In the genomic region with DNA sequence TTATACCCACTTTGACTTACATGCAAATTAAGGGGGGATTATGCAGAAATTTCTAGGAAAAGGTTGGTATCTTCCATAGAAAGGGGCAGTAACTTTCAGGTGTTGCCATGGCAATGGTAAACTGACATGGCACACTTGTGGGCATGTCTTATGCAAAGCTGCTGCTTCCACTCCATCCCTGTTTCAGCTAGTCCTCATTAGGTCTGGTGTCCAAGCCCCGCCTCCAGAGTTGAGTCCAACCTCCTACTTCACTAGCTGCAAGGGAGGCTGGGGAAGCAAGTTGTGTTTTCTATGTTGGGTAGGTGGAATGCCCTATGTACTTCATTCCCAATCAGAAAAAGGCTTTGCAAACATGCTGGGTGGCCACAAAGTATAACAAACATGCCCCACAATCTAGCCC, we compare ENCODE assay signal across 21 cellular contexts. TPM values are rescaled to one million over a fixed set of nuclear protein-coding genes. Genes with fewer than 3 reads are reported as not detected.
DNase-seq lines count a peak whose midpoint lies in the region; ATAC-seq, FAIRE-seq and TF ChIP-seq lines count a peak whose summit lies in the region.
"Had no signal": no experiment of that assay in that cellular context is flagged by ENCODE, and none has a peak within 500 bp of the region (broad histone marks: within the 10 kb centered on the region; RNA-seq: fewer than 3 reads in every experiment).

No MANE protein-coding gene starts in this region.

- H3K27ac Mint-ChIP-seq in GM23338 (no peak overlapping the region), endodermal cell (no peak overlapping the region), type B pancreatic cell (peak overlapping the region; percentile 11)
- H3K27ac Mint-ChIP-seq in naive thymus-derived CD4-positive, alpha-beta T cell: no peak overlapping the region
- H3K27ac Mint-ChIP-seq: CD14-positive monocyte; CD8-positive, alpha-beta T cell had no signal

- H3K27me3 Mint-ChIP-seq in GM23338 (ENCODE audit: insufficient read depth, low read depth, poor library complexity) (no peaks in the 10 kb centered on the region), endodermal cell (ENCODE audit: insufficient read depth) (peaks cover 3% of the 10 kb centered on the region), type B pancreatic cell (peaks cover 3% of the 10 kb centered on the region)
- peaks cover 0 to 10% (median 0%) of the 10 kb centered on the region in 5 donors for H3K27me3 Mint-ChIP-seq in naive thymus-derived CD4-positive, alpha-beta T cell

- H3K9me3 ChIP-seq in endodermal cell (ENCODE audit: control insufficient read depth, low read length): no peaks in the 10 kb centered on the region
- H3K9me3 ChIP-seq in naive thymus-derived CD4-positive, alpha-beta T cell (ENCODE audit: control insufficient read depth in 2 of 3, low read length in 3 of 3): no peaks in the 10 kb centered on the region
- H3K9me3 ChIP-seq: HAP-1 had no signal

- TF ChIP-seq CTCF in GM23338 (conservative IDR thresholded peaks at IDR 0.05; ENCODE audit: low read depth in 2 of 2): no peak
- no peak for TF ChIP-seq CTCF in endodermal cell (conservative IDR thresholded peaks at IDR 0.05)
- no peak for TF ChIP-seq CTCF in type B pancreatic cell (conservative IDR thresholded peaks at IDR 0.05)
- no peak for TF ChIP-seq CTCF in D721Med (IDR thresholded peaks at IDR 0.05; ENCODE audit: insufficient read depth, missing control alignments)

- no peak for FAIRE-seq in D721Med (lab: Jason Lieb, UNC)
- FAIRE-seq: GM12878, GM18507, H1, HepG2, HTR-8/SVneo had no signal

- H3K27ac ChIP-seq in GM23338 (ENCODE audit: low read depth): no peak overlapping the region
- H3K27ac ChIP-seq in endodermal cell (ENCODE audit: low read depth, low read length): no peak overlapping the region
- no peak overlapping the region for H3K27ac ChIP-seq in naive thymus-derived CD4-positive, alpha-beta T cell (ENCODE audit: low read depth, low read length)
- H3K27ac ChIP-seq: 22Rv1 had no signal

- H3K36me3 Mint-ChIP-seq in GM23338 (ENCODE audit: low read depth) (no peaks in the 10 kb centered on the region), endodermal cell (ENCODE audit: low read depth) (no peaks in the 10 kb centered on the region), type B pancreatic cell (no peaks in the 10 kb centered on the region)
- peaks cover 0 to 2% (median 0%) of the 10 kb centered on the region in 5 donors for H3K36me3 Mint-ChIP-seq in naive thymus-derived CD4-positive, alpha-beta T cell
- H3K36me3 Mint-ChIP-seq: CD14-positive monocyte; CD8-positive, alpha-beta T cell had no signal

- no peaks in the 10 kb centered on the region for H3K79me2 ChIP-seq in GM23338 (replicated peaks; ENCODE audit: insufficient read depth)

- no peak overlapping the region for H3K4me2 ChIP-seq in GM23338

- no peak overlapping the region for H3K4me3 ChIP-seq in GM23338
- H3K4me3 ChIP-seq in endodermal cell (ENCODE audit: low read length): no peak overlapping the region
- no peak overlapping the region for H3K4me3 ChIP-seq in naive thymus-derived CD4-positive, alpha-beta T cell (ENCODE audit: low read length)
- H3K4me3 ChIP-seq: GM12878, HAP-1 had no signal

- H3K36me3 ChIP-seq in GM23338 (ENCODE audit: insufficient read depth) (no peaks in the 10 kb centered on the region), endodermal cell (ENCODE audit: control insufficient read depth, insufficient read depth, low read length) (no peaks in the 10 kb centered on the region)
- no peaks in the 10 kb centered on the region for H3K36me3 ChIP-seq in naive thymus-derived CD4-positive, alpha-beta T cell (ENCODE audit: control insufficient read depth in 2 of 3, insufficient read depth in 3 of 3, low read length in 3 of 3)
- H3K36me3 ChIP-seq: HAP-1 had no signal

- 0 out of 3 replicates have a peak, but pooled peaks cover 6% of the 10 kb centered on the region for H3K9me3 Mint-ChIP-seq in GM23338
- H3K9me3 Mint-ChIP-seq in endodermal cell: peaks cover under 1% of the 10 kb centered on the region
- H3K9me3 Mint-ChIP-seq in type B pancreatic cell: peaks cover 4% of the 10 kb centered on the region
- peaks cover 0 to 6% (median 2%) of the 10 kb centered on the region in 11 donors for H3K9me3 Mint-ChIP-seq in naive thymus-derived CD4-positive, alpha-beta T cell
- H3K9me3 Mint-ChIP-seq: CD8-positive, alpha-beta T cell had no signal

- DNase-seq in DMS 273 (lab: John Stamatoyannopoulos, UW; ENCODE audit: unreplicated experiment) (peak; percentile 10), DMS 273 treated with DMSO at 0.1 percent for 48 hours (lab: John Stamatoyannopoulos, UW) (no peak), GM23338 (ENCODE audit: low spot score) (peak; percentile 24), endodermal cell (peak; percentile 42), type B pancreatic cell (ENCODE audit: extremely low spot score, unreplicated experiment) (no peak), D721Med (ENCODE audit: insufficient read length, low spot score) (no peak)
- no peak for DNase-seq in naive thymus-derived CD4-positive, alpha-beta T cell
- DNase-seq: CD8-positive, alpha-beta T cell; COR-L47 had no signal

- H3K4me1 Mint-ChIP-seq in GM23338 (peaks cover 9% of the 10 kb centered on the region; the same call in 2 of the 3 replicates), endodermal cell (peaks cover 2% of the 10 kb centered on the region), type B pancreatic cell (ENCODE audit: unreplicated experiment) (no peaks in the 10 kb centered on the region)
- no peaks in the 10 kb centered on the region for H3K4me1 Mint-ChIP-seq in naive thymus-derived CD4-positive, alpha-beta T cell

- H3K4me1 ChIP-seq in GM23338 (ENCODE audit: insufficient read depth) (no peaks in the 10 kb centered on the region), endodermal cell (ENCODE audit: control insufficient read depth, insufficient read depth, low read length) (no peaks in the 10 kb centered on the region)
- H3K4me1 ChIP-seq in naive thymus-derived CD4-positive, alpha-beta T cell (ENCODE audit: control insufficient read depth in 2 of 2, insufficient read depth in 2 of 2, low read length in 2 of 2): no peaks in the 10 kb centered on the region
- H3K4me1 ChIP-seq: HAP-1 had no signal

- no peak overlapping the region for H2AFZ ChIP-seq in GM23338

- H3K9ac ChIP-seq in endodermal cell (ENCODE audit: extremely low read depth, low read length, poor library complexity, severe bottlenecking): no peak overlapping the region

- H3K9me2 ChIP-seq in GM23338 (ENCODE audit: insufficient read depth): 0 out of 2 replicates have a peak, but pooled peaks cover 9% of the 10 kb centered on the region

- no peaks in the 10 kb centered on the region for H4K20me1 ChIP-seq in GM23338 (replicated peaks; ENCODE audit: insufficient read depth)

- H3K27me3 ChIP-seq in GM23338 (ENCODE audit: insufficient read depth) (no peaks in the 10 kb centered on the region), endodermal cell (ENCODE audit: control insufficient read depth, insufficient read depth, low read length, poor library complexity, severe bottlenecking) (peaks cover 6% of the 10 kb centered on the region)
- H3K27me3 ChIP-seq in naive thymus-derived CD4-positive, alpha-beta T cell (ENCODE audit: control insufficient read depth in 2 of 2, insufficient read depth in 2 of 2, low read length in 2 of 2): no peaks in the 10 kb centered on the region

- POLR2A ChIA-PET in naive thymus-derived CD4-positive, alpha-beta T cell (lab: Charles Lee): no interaction called here

- H3K4me3 Mint-ChIP-seq in GM23338 (no peak overlapping the region), endodermal cell (no peak overlapping the region), type B pancreatic cell (no peak overlapping the region)
- no peak overlapping the region for H3K4me3 Mint-ChIP-seq in naive thymus-derived CD4-positive, alpha-beta T cell
- H3K4me3 Mint-ChIP-seq: CD14-positive monocyte; CD8-positive, alpha-beta T cell had no signal

- H3F3A ChIP-seq in GM23338 (replicated peaks; ENCODE audit: low read depth): no peaks in the 10 kb centered on the region

- CTCF ChIA-PET in naive thymus-derived CD4-positive, alpha-beta T cell (lab: Charles Lee): no interaction called here

- WGBS in endodermal cell (ENCODE audit: insufficient coverage in 1 of 2, insufficient read length in 1 of 2), 2 experiments: 89% methylated on average over 1 of the region's 1 CpG; no CpG with 5 or more reads in 1 of the 2 experiments

- no peak for ATAC-seq in GM23338
- ATAC-seq in naive thymus-derived CD4-positive, alpha-beta T cell: no peak
- ATAC-seq: CD8-positive, alpha-beta T cell; GM12878; HepG2 had no signal

- intact Hi-C loops in naive thymus-derived CD4-positive, alpha-beta T cell (cut with micrococcal nuclease): no loop called here

TF ChIP-seq in GM23338, 12 proteins besides CTCF, POLR2A, EP300 and RAD21 (continues in another document):
- no peak for TF ChIP-seq NANOG (IDR thresholded peaks at IDR 0.05; ENCODE audit: borderline replicate concordance)
- no peak for TF ChIP-seq ZNF331 (CRISPR knock-in tag; IDR thresholded peaks at IDR 0.05; ENCODE audit: low read depth)
- no peak for TF ChIP-seq EZH2 (IDR thresholded peaks at IDR 0.05; ENCODE audit: low read depth, unreplicated experiment)

RNA-seq across cellular contexts. Expression of a gene that starts 14.7 kb away (rescaled TPM):
- total RNA-seq in GM23338 (2014; rRNA removed; shearing (Covaris generic)): not detected in 2 replicates
- not detected in 2 replicates for polyA plus RNA-seq in GM23338 (2016; fragmentation: Nextera tagmentation; extraction: Ambion mirVana)
- total RNA-seq in endodermal cell (not detected), type B pancreatic cell (ENCODE audit: low replicate concordance) (0.12 TPM in 1 of 2 replicates, not detected in the other)
- polyA plus RNA-seq in endodermal cell (2013, experiment 1 of 2): 0.21 TPM
- 0.21 TPM for polyA plus RNA-seq in endodermal cell (2013, experiment 2 of 2)
- total RNA-seq in naive thymus-derived CD4-positive, alpha-beta T cell: not detected
- not detected for polyA plus RNA-seq in naive thymus-derived CD4-positive, alpha-beta T cell
- total RNA-seq: A673; CD8-positive, alpha-beta T cell; Daoy; G401; GM12878; H1; HepG2 had no signal
- polyA plus RNA-seq: BJ, CD14-positive monocyte, GM12878, HepG2 had no signal

RNA-seq across cellular contexts. Expression of a gene that starts 17.2 kb away (rescaled TPM):
- total RNA-seq in GM23338 (2014; rRNA removed; shearing (Covaris generic)): 2.8 and 2.9 TPM in 2 replicates
- 0.48 and 0.63 TPM in 2 replicates for polyA plus RNA-seq in GM23338 (2016; fragmentation: Nextera tagmentation; extraction: Ambion mirVana)
- 1 to 10 TPM; 4.6 to 7.2 TPM for total RNA-seq in endodermal cell
- polyA plus RNA-seq in endodermal cell (2013, experiment 1 of 2): 7.1 TPM
- 6.2 TPM for polyA plus RNA-seq in endodermal cell (2013, experiment 2 of 2)
- 8.1 and 9.0 TPM in 2 replicates for total RNA-seq in type B pancreatic cell (ENCODE audit: low replicate concordance)
- total RNA-seq in naive thymus-derived CD4-positive, alpha-beta T cell: 1 to 10 TPM in 4 of 5 experiments, under 1 TPM in 1; 0.38 to 3.8 (median 1.6) TPM
- polyA plus RNA-seq in naive thymus-derived CD4-positive, alpha-beta T cell: not detected

RNA-seq across cellular contexts. Expression of a gene that starts 31.9 kb away (rescaled TPM):
- total RNA-seq in GM23338 (2014; rRNA removed; shearing (Covaris generic)): not detected in 2 replicates
- not detected in 2 replicates for polyA plus RNA-seq in GM23338 (2016; fragmentation: Nextera tagmentation; extraction: Ambion mirVana)
- total RNA-seq in endodermal cell (not detected), type B pancreatic cell (ENCODE audit: low replicate concordance) (not detected in 2 replicates)
- polyA plus RNA-seq in endodermal cell (2013, experiment 1 of 2): not detected
- not detected for polyA plus RNA-seq in endodermal cell (2013, experiment 2 of 2)
- not detected for total RNA-seq in naive thymus-derived CD4-positive, alpha-beta T cell
- not detected for polyA plus RNA-seq in naive thymus-derived CD4-positive, alpha-beta T cell
- total RNA-seq: A673; CD8-positive, alpha-beta T cell; Daoy; G401; GM12878; H1; HepG2 had no signal
- polyA plus RNA-seq: BJ, CD14-positive monocyte, GM12878 had no signal

Comparison
In these comparisons a context has a peak if more than half of its experiments do, and no peak if none do; other contexts are left out.
1. DNase-seq: peak in DMS 273 (single experiment), GM23338 (single experiment) and endodermal cell (single experiment); none in DMS 273 treated with DMSO at 0.1 percent for 48 hours (single experiment), type B pancreatic cell (single experiment), D721Med (single experiment) and naive thymus-derived CD4-positive, alpha-beta T cell (0 of 9).